15 cellular contexts compared by ENCODE assay signal in genomic region chr5:138054863-138055558, GRCh38. TPM values are rescaled to one million over a fixed set of nuclear protein-coding genes. Genes with fewer than 3 reads are reported as not detected.
DNase-seq lines count a peak whose midpoint lies in the region; ATAC-seq and TF ChIP-seq lines count a peak whose summit lies in the region.
"Had no signal": no experiment of that assay in that cellular context is flagged by ENCODE, and none has a peak within 500 bp of the region (broad histone marks: within the 10 kb centered on the region; RNA-seq: fewer than 3 reads in every experiment).

No MANE protein-coding gene starts in this region.

- H3K9ac ChIP-seq in ES-I3 (ENCODE audit: low read depth, low read length) (peak overlapping the region; percentile 57; the same call in 1 of the 2 replicates), OCI-LY1 (ENCODE audit: low read length) (peak overlapping the region; percentile 26; the same call in 1 of the 2 replicates), endocrine pancreas (ENCODE audit: control insufficient read depth, insufficient read depth, low read length) (peak overlapping the region; percentile 55)
- H3K9ac ChIP-seq: BLaER1 treated with 17β-estradiol and CSF1 and Interleukin-3, amounts not matched to agents 10 nM and 100 nM had no signal

- no peak overlapping the region for H3K4me3 ChIP-seq in OCI-LY1 (ENCODE audit: low read depth, low read length, poor library complexity, severe bottlenecking)
- peak overlapping the region; percentile 36 for H3K4me3 ChIP-seq in endocrine pancreas (ENCODE audit: control insufficient read depth, insufficient read depth, low read length)
- H3K4me3 ChIP-seq: BLaER1 treated with 17β-estradiol and CSF1 and Interleukin-3, amounts not matched to agents 10 nM and 100 nM; left lung; SJCRH30 had no signal

- H3K27me3 ChIP-seq in OCI-LY1 (ENCODE audit: insufficient read depth, low read length) (no peaks in the 10 kb centered on the region), endocrine pancreas (ENCODE audit: control insufficient read depth, insufficient read depth, low read length) (no peaks in the 10 kb centered on the region)
- H3K27me3 ChIP-seq: BLaER1 treated with 17β-estradiol and CSF1 and Interleukin-3, amounts not matched to agents 10 nM and 100 nM; SJCRH30 had no signal

- peak overlapping the region; percentile 86 for H3K4me3 Mint-ChIP-seq in neural crest cell

- TF ChIP-seq CTCF in OCI-LY1 (IDR thresholded peaks at IDR 0.05; ENCODE audit: low read length), result no peak
- no peak for TF ChIP-seq CTCF in neural crest cell (conservative IDR thresholded peaks at IDR 0.05)

- peaks cover 23% of the 10 kb centered on the region for H3K4me1 Mint-ChIP-seq in neural crest cell

- H3K9me3 Mint-ChIP-seq in neural crest cell, result no peaks in the 10 kb centered on the region

- no peaks in the 10 kb centered on the region for H4K20me1 ChIP-seq in OCI-LY1 (ENCODE audit: insufficient read depth, low read length)
- H4K20me1 ChIP-seq: BLaER1 treated with 17β-estradiol and CSF1 and Interleukin-3, amounts not matched to agents 10 nM and 100 nM had no signal

- DNase-seq in neural crest cell (ENCODE audit: low read depth, low spot score), result peak; percentile 34
- no peak for DNase-seq in NCI-H1930 (lab: John Stamatoyannopoulos, UW)
- no peak for DNase-seq in CD1c-positive myeloid dendritic cell (ENCODE audit: extremely low spot score)
- DNase-seq: activated gamma-delta T cell treated with Interleukin-2 at 50 U/mL for 16 hours, left lung, NCI-H2171, SJCRH30 had no signal

- peak overlapping the region; percentile 96 for H3K27ac Mint-ChIP-seq in neural crest cell (ENCODE audit: unreplicated experiment)

- H3K9me2 ChIP-seq in OCI-LY1 (ENCODE audit: low read depth, low read length), result no peaks in the 10 kb centered on the region

- no peak overlapping the region for H2AFZ ChIP-seq in OCI-LY1 (ENCODE audit: low read length)

- H3K36me3 ChIP-seq in ES-I3 (ENCODE audit: insufficient read depth, low read length) (no peaks in the 10 kb centered on the region), OCI-LY1 (ENCODE audit: insufficient read depth, low read length) (no peaks in the 10 kb centered on the region), endocrine pancreas (ENCODE audit: control insufficient read depth, insufficient read depth, low read length) (no peaks in the 10 kb centered on the region)
- H3K36me3 ChIP-seq: BLaER1 treated with 17β-estradiol and CSF1 and Interleukin-3, amounts not matched to agents 10 nM and 100 nM; left lung; SJCRH30 had no signal

- H3K4me2 ChIP-seq in OCI-LY1 (ENCODE audit: low read length), result no peak overlapping the region
- H3K4me2 ChIP-seq: BLaER1 treated with 17β-estradiol and CSF1 and Interleukin-3, amounts not matched to agents 10 nM and 100 nM had no signal

- H3K27ac ChIP-seq in OCI-LY1 (ENCODE audit: low read depth, low read length, poor library complexity, severe bottlenecking), result no peak overlapping the region
- H3K27ac ChIP-seq: BLaER1 treated with 17β-estradiol and CSF1 and Interleukin-3, amounts not matched to agents 10 nM and 100 nM; left lung; SJCRH30 had no signal

- no peaks in the 10 kb centered on the region for H3K9me3 ChIP-seq in ES-I3 (ENCODE audit: control insufficient read depth, insufficient read depth, low read length)
- no peaks in the 10 kb centered on the region for H3K9me3 ChIP-seq in OCI-LY1 (ENCODE audit: low read length)
- H3K9me3 ChIP-seq in endocrine pancreas (ENCODE audit: control insufficient read depth, low read length), result no peaks in the 10 kb centered on the region
- H3K9me3 ChIP-seq: BLaER1 treated with 17β-estradiol and CSF1 and Interleukin-3, amounts not matched to agents 10 nM and 100 nM; left lung; SJCRH30 had no signal

- H3K79me2 ChIP-seq in OCI-LY1 (ENCODE audit: insufficient read depth, low read length), result no peaks in the 10 kb centered on the region

- H3K36me3 Mint-ChIP-seq in neural crest cell (ENCODE audit: low read depth), result no peaks in the 10 kb centered on the region

- H3K27me3 Mint-ChIP-seq in neural crest cell (ENCODE audit: low read depth), result no peaks in the 10 kb centered on the region

- no peaks in the 10 kb centered on the region for H3K4me1 ChIP-seq in ES-I3 (ENCODE audit: insufficient read depth, low read length)
- H3K4me1 ChIP-seq in OCI-LY1 (ENCODE audit: insufficient read depth, low read length, severe bottlenecking), result peaks cover 17% of the 10 kb centered on the region
- no peaks in the 10 kb centered on the region for H3K4me1 ChIP-seq in endocrine pancreas (ENCODE audit: control insufficient read depth, insufficient read depth, low read length)
- H3K4me1 ChIP-seq: left lung, SJCRH30 had no signal

- H3F3A ChIP-seq in OCI-LY1 (ENCODE audit: insufficient read depth, low read length), result peaks cover 5% of the 10 kb centered on the region; the same call in 1 of the 2 replicates

- no peak for ATAC-seq in HG03175 (IDR thresholded peaks at IDR 0.05; ENCODE audit: unreplicated experiment)
- ATAC-seq in GM18858 (IDR thresholded peaks at IDR 0.05; ENCODE audit: unreplicated experiment), result no peak
- ATAC-seq: left lung, sciatic nerve had no signal

RNA-seq across cellular contexts. Expression of gene FAM13B, which starts 22.1 kb away (rescaled TPM):
- 47.1 and 49.1 TPM in 2 replicates for total RNA-seq in neural crest cell

RNA-seq across cellular contexts. Expression of gene WNT8A, which starts 28.8 kb away (rescaled TPM):
- total RNA-seq in neural crest cell, result not detected in 2 replicates
- total RNA-seq: endothelial cell of umbilical vein, left lung, sciatic nerve, SJCRH30 had no signal
